ENCODE assay signal across 28 cellular contexts in genomic region chr1:34053660-34054059, GRCh38.
"Had no signal": no experiment of that assay in that cellular context is flagged by ENCODE, and none has a peak within 500 bp of the region (broad histone marks: within the 10 kb centered on the region; RNA-seq: fewer than 3 reads in every experiment).

No MANE protein-coding gene starts in this region.

- H3K27ac ChIP-seq: heart right ventricle, hepatocyte, lower lobe of right lung, ovary, prostate gland, skin epidermis, stomach, testis, thyroid gland, transverse colon, upper lobe of left lung, vagina had no signal

- H3K36me3 Mint-ChIP-seq: natural killer cell treated with Interleukin-12 subunit alpha and Interleukin-12 subunit beta and Interleukin-15 and Interleukin-18, amount 100 ng/mL, for 72 hours; stimulated activated naive B cell treated with anti-CD40 and anti-IgM and Interleukin-4, amounts not matched to agents 10 μg/mL and 1 μg/mL and 100 μg/mL, for 72 hours had no signal

- H3K4me3 Mint-ChIP-seq: naive thymus-derived CD4-positive, alpha-beta T cell; natural killer cell treated with Interleukin-12 subunit alpha and Interleukin-12 subunit beta and Interleukin-15 and Interleukin-18, amount 100 ng/mL, for 72 hours; stimulated activated naive B cell treated with anti-CD40 and anti-IgM and Interleukin-4, amounts not matched to agents 10 μg/mL and 1 μg/mL and 100 μg/mL, for 72 hours had no signal

- H3K27ac Mint-ChIP-seq: naive thymus-derived CD4-positive, alpha-beta T cell; natural killer cell treated with Interleukin-12 subunit alpha and Interleukin-12 subunit beta and Interleukin-15 and Interleukin-18, amount 100 ng/mL, for 72 hours; stimulated activated naive B cell treated with anti-CD40 and anti-IgM and Interleukin-4, amounts not matched to agents 10 μg/mL and 1 μg/mL and 100 μg/mL, for 72 hours had no signal

- H3K4me1 Mint-ChIP-seq: stimulated activated naive B cell treated with anti-CD40 and anti-IgM and Interleukin-4, amounts not matched to agents 10 μg/mL and 1 μg/mL and 100 μg/mL, for 72 hours had no signal

- DNase-seq: heart right ventricle; islet precursor cell; lower lobe of right lung; mammary epithelial cell; mesendoderm; midbrain; mucosa of descending colon; naive thymus-derived CD4-positive, alpha-beta T cell; ovary; posterior cingulate gyrus; retina; right cardiac atrium; stimulated activated CD4-positive, alpha-beta T cell treated with anti-CD3 and anti-CD28 coated beads, Interleukin-12 subunit alpha, Interleukin-12 subunit beta, amount 100 ng/mL, for 4 hours; stimulated activated CD4-positive, alpha-beta T cell treated with anti-CD3 and anti-CD28 coated beads, Interleukin-15, amount 100 ng/mL, for 24 hours; stimulated activated CD4-positive, alpha-beta T cell treated with anti-CD3 and anti-CD28 coated beads, Interleukin-2, amount 100 ng/mL, for 24 hours; stimulated activated CD4-positive, alpha-beta T cell treated with anti-CD3 and anti-CD28 coated beads, Interleukin-4, amount 100 ng/mL, for 1 hour; stimulated activated naive B cell treated with anti-CD40 and anti-IgM and Interleukin-4, amounts not matched to agents 10 μg/mL and 1 μg/mL and 100 μg/mL, for 72 hours; stimulated activated naive CD8-positive, alpha-beta T cell treated with anti-CD3 and anti-CD28 coated beads, Interleukin-15, Interleukin-2, amounts not matched to agents 100 U/mL and 50 U/mL, for 24 hours; stomach; testis; thyroid gland; transverse colon; upper lobe of left lung had no signal

- H3K9me3 Mint-ChIP-seq: natural killer cell treated with Interleukin-12 subunit alpha and Interleukin-12 subunit beta and Interleukin-15 and Interleukin-18, amount 100 ng/mL, for 72 hours; stimulated activated naive B cell treated with anti-CD40 and anti-IgM and Interleukin-4, amounts not matched to agents 10 μg/mL and 1 μg/mL and 100 μg/mL, for 72 hours had no signal
